In genomic region chr2:134253804-134254203, GRCh38 we compare ENCODE assay signal across 9 cellular contexts. TPM values are rescaled to one million over a fixed set of nuclear protein-coding genes. Genes with fewer than 3 reads are reported as not detected.
DNase-seq lines count a peak whose midpoint lies in the region; ATAC-seq and TF ChIP-seq lines count a peak whose summit lies in the region.
"Had no signal": no experiment of that assay in that cellular context is flagged by ENCODE, and none has a peak within 500 bp of the region (broad histone marks: within the 10 kb centered on the region; RNA-seq: fewer than 3 reads in every experiment).

Gene MGAT5, plus strand, starts transcription at chr2:134254072. Its CDS starts 332 bp downstream, at chr2:134254404.

- no peaks in the 10 kb centered on the region for H3F3A ChIP-seq in PC-3 (ENCODE audit: low read length, unreplicated experiment)

- no peaks in the 10 kb centered on the region for H3K27me3 ChIP-seq in PC-3 (ENCODE audit: low read length)
- no peaks in the 10 kb centered on the region for H3K27me3 ChIP-seq in suprapubic skin
- no peaks in the 10 kb centered on the region for H3K27me3 ChIP-seq in BE2C

- ATAC-seq in HG03095 (IDR thresholded peaks at IDR 0.05; ENCODE audit: unreplicated experiment) (peak; percentile 8), PC-3 (0 out of 2 replicates have a peak, but pooled peaks have one; percentile 37), Right ventricle myocardium superior (ENCODE audit: poor library complexity) (no peak)

- no peak within 1 kb of the TSS for H2AFZ ChIP-seq in PC-3 (ENCODE audit: low read length)

- TF ChIP-seq POLR2A in suprapubic skin (IDR thresholded peaks at IDR 0.05): no peak

- no peaks in the 10 kb centered on the region; the same call in 1 of the 2 replicates for H3K79me2 ChIP-seq in PC-3 (ENCODE audit: low read length)

- WGBS in suprapubic skin: 29% methylated on average over 4 of the region's 4 CpGs

- no peak for TF ChIP-seq EP300 in suprapubic skin (IDR thresholded peaks at IDR 0.05)

- H3K9me2 ChIP-seq in PC-3 (replicated peaks; ENCODE audit: low read length): no peaks in the 10 kb centered on the region

- no peak within 1 kb of the TSS for H3K27ac ChIP-seq in PC-3 (ENCODE audit: low read length)
- H3K27ac ChIP-seq in suprapubic skin: no peak within 1 kb of the TSS
- H3K27ac ChIP-seq: 22Rv1 had no signal

- POLR2A ChIA-PET in PC-3 (lab: Charles Lee; ENCODE audit: unreplicated experiment): no interaction called here

- intact Hi-C loops in PC-3 (cut with micrococcal nuclease) (no loop called here), Right ventricle myocardium superior (cut with DNase I) (loop anchor here (5.0 to 10.0 kb wide), 2 partner anchors 132 to 161 kb away; no protein-coding TSS in a partner anchor)

- no peaks in the 10 kb centered on the region for H4K20me1 ChIP-seq in PC-3 (ENCODE audit: low read length)

- DNase-seq in DMS 273 (lab: John Stamatoyannopoulos, UW; ENCODE audit: unreplicated experiment) (peak; percentile 72), DMS 273 treated with DMSO at 0.1 percent for 48 hours (lab: John Stamatoyannopoulos, UW) (no peak), PC-3 (peak; percentile 22), Right ventricle myocardium superior (no peak), suprapubic skin (ENCODE audit: low spot score in 2 of 2) (no peak), BE2C (no peak), GM10266 (ENCODE audit: extremely low spot score) (no peak)

- no peaks in the 10 kb centered on the region for H3K9me3 ChIP-seq in PC-3 (ENCODE audit: low read length)
- H3K9me3 ChIP-seq in suprapubic skin: no peaks in the 10 kb centered on the region
- no peaks in the 10 kb centered on the region for H3K9me3 ChIP-seq in BE2C

- H3K4me2 ChIP-seq in PC-3 (ENCODE audit: low read length): no peak within 1 kb of the TSS

- no peak for TF ChIP-seq CTCF in PC-3 (conservative IDR thresholded peaks at IDR 0.05; ENCODE audit: low read depth, low read length)
- no peak for TF ChIP-seq CTCF in suprapubic skin (IDR thresholded peaks at IDR 0.05)
- TF ChIP-seq CTCF in BE2C (IDR thresholded peaks at IDR 0.05; ENCODE audit: low read depth, low read length): no peak
- no peak for TF ChIP-seq CTCF in GM10266 (IDR thresholded peaks at IDR 0.05; ENCODE audit: control insufficient read depth, insufficient read depth, low read depth, missing control alignments)

- no TSS peak for BruUV-seq in PC-3 (replicated peaks; lab: Mats Ljungman, UMichigan)

- H3K4me1 ChIP-seq in PC-3 (ENCODE audit: insufficient read depth, low read length) (no peaks in the 10 kb centered on the region; the same call in 1 of the 2 replicates), suprapubic skin (peaks cover 20% of the 10 kb centered on the region), BE2C (no peaks in the 10 kb centered on the region)

- no peak within 1 kb of the TSS for H3K9ac ChIP-seq in PC-3 (ENCODE audit: low read length)

- no peaks in the 10 kb centered on the region; the same call in 1 of the 2 replicates for H3K36me3 ChIP-seq in PC-3 (ENCODE audit: low read depth, low read length)
- peaks cover 6% of the 10 kb centered on the region for H3K36me3 ChIP-seq in suprapubic skin
- H3K36me3 ChIP-seq in BE2C: no peaks in the 10 kb centered on the region

- CTCF ChIA-PET in PC-3 (lab: Charles Lee): no interaction called here

- H3K4me3 ChIP-seq in PC-3 (ENCODE audit: low read length): no peak within 1 kb of the TSS
- no peak within 1 kb of the TSS for H3K4me3 ChIP-seq in suprapubic skin
- H3K4me3 ChIP-seq in BE2C (ENCODE audit: low read depth, low read length): no peak within 1 kb of the TSS

RNA-seq across cellular contexts. Expression of gene MGAT5, which starts in this region (rescaled TPM):
- total RNA-seq in PC-3 (2014; rRNA removed): 32.7 and 33.8 TPM in 2 replicates
- total RNA-seq in Right ventricle myocardium superior: 82.8 TPM
- total RNA-seq in suprapubic skin: 10 to 100 TPM; 16.9 to 42.1 (median 32.9) TPM
- 20.4 TPM for polyA plus RNA-seq in BE2C (2012; ENCODE audit: insufficient read depth, insufficient read length, low read depth)

Comparison
In these comparisons a context has a peak if more than half of its experiments do, and no peak if none do; other contexts are left out.
1. DNase-seq: peak in DMS 273 (single experiment) and PC-3 (single experiment); none in DMS 273 treated with DMSO at 0.1 percent for 48 hours (single experiment), Right ventricle myocardium superior (single experiment), suprapubic skin (0 of 2), BE2C (single experiment) and GM10266 (single experiment).